ENCODE assay signal across 8 cellular contexts in genomic region chr16:19884611-19885455, GRCh38. TPM values are rescaled to one million over a fixed set of nuclear protein-coding genes. Genes with fewer than 3 reads are reported as not detected.
DNase-seq lines count a peak whose midpoint lies in the region; ATAC-seq and TF ChIP-seq lines count a peak whose summit lies in the region.

A gene with protein sequence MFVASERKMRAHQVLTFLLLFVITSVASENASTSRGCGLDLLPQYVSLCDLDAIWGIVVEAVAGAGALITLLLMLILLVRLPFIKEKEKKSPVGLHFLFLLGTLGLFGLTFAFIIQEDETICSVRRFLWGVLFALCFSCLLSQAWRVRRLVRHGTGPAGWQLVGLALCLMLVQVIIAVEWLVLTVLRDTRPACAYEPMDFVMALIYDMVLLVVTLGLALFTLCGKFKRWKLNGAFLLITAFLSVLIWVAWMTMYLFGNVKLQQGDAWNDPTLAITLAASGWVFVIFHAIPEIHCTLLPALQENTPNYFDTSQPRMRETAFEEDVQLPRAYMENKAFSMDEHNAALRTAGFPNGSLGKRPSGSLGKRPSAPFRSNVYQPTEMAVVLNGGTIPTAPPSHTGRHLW (minus strand): TSS chr16:19884848. CDS start chr16:19872845, 12,003 bp downstream.

- H3K4me3 ChIP-seq in astrocyte of the spinal cord (ENCODE audit: low read depth, low read length) (peak within 1 kb of the TSS; percentile 53), iPS DF 6.9 (ENCODE audit: low read length) (peak within 1 kb of the TSS; percentile 94), Karpas-422 (ENCODE audit: low read length) (no peak within 1 kb of the TSS)

- no peaks in the 10 kb centered on the region for H3K36me3 Mint-ChIP-seq in T-helper 1 cell treated with Interleukin-12 subunit alpha and Interleukin-12 subunit beta and Interleukin-4 antibody, amounts not matched to agents 30 μg/mL and 1 μg/mL, for 36 hours (ENCODE audit: low read depth)

- in situ Hi-C loops in astrocyte of the spinal cord (cut with HindIII; ENCODE audit: low sequenced_read_pairs), result no loop called here

- H2AFZ ChIP-seq in Karpas-422 (ENCODE audit: low read length), result no peak within 1 kb of the TSS

- POLR2A ChIA-PET in HEK293T (lab: Yijun Ruan, JAX), result interaction anchor here (1.2 to 1.7 kb wide), 3 partner anchors 15 to 166 kb away, joined by 3 to 6 read pairs (median 4); partner anchors contain the start of genes IQCK and KNOP1

- H3K9me3 Mint-ChIP-seq in T-helper 1 cell treated with Interleukin-12 subunit alpha and Interleukin-12 subunit beta and Interleukin-4 antibody, amounts not matched to agents 30 μg/mL and 1 μg/mL, for 36 hours, result no peaks in the 10 kb centered on the region

- H3K4me1 ChIP-seq in iPS DF 6.9 (ENCODE audit: control insufficient read depth, insufficient read depth, low read length), result peaks cover 7% of the 10 kb centered on the region; the same call in 1 of the 2 replicates
- no peaks in the 10 kb centered on the region for H3K4me1 ChIP-seq in Karpas-422 (ENCODE audit: low read length)

- H3K27me3 Mint-ChIP-seq in T-helper 1 cell treated with Interleukin-12 subunit alpha and Interleukin-12 subunit beta and Interleukin-4 antibody, amounts not matched to agents 30 μg/mL and 1 μg/mL, for 36 hours (ENCODE audit: low read depth), result peaks cover 51% of the 10 kb centered on the region

- H3K9ac ChIP-seq in Karpas-422 (ENCODE audit: low read length), result no peak within 1 kb of the TSS

- H3K27me3 ChIP-seq in iPS DF 6.9 (ENCODE audit: control insufficient read depth, insufficient read depth, low read length) (no peaks in the 10 kb centered on the region), Karpas-422 (ENCODE audit: low read length) (no peaks in the 10 kb centered on the region)

- no peaks in the 10 kb centered on the region for H3K79me2 ChIP-seq in Karpas-422 (ENCODE audit: low read length)

- peak; percentile 87 for DNase-seq in AG08396 (ENCODE audit: low spot score)
- DNase-seq in HEK293T (ENCODE audit: extremely low spot score), result peak; percentile 77
- no peak for DNase-seq in astrocyte of the spinal cord (ENCODE audit: low read depth, low spot score)
- no peak for DNase-seq in iPS DF 6.9 (ENCODE audit: low read depth, low spot score)
- no peak for DNase-seq in renal cortical epithelial cell (ENCODE audit: low read depth)
- no peak for DNase-seq in Karpas-422

- H3K9me3 ChIP-seq in iPS DF 6.9 (ENCODE audit: control insufficient read depth, insufficient read depth, low read length) (no peaks in the 10 kb centered on the region), Karpas-422 (ENCODE audit: low read length) (no peaks in the 10 kb centered on the region)

- H3K4me1 Mint-ChIP-seq in T-helper 1 cell treated with Interleukin-12 subunit alpha and Interleukin-12 subunit beta and Interleukin-4 antibody, amounts not matched to agents 30 μg/mL and 1 μg/mL, for 36 hours (ENCODE audit: low read depth), result peaks cover 21% of the 10 kb centered on the region

- H3K27ac ChIP-seq in iPS DF 6.9 (ENCODE audit: low read length) (no peak within 1 kb of the TSS), Karpas-422 (ENCODE audit: low read length) (no peak within 1 kb of the TSS)

- no peaks in the 10 kb centered on the region for H3K9me2 ChIP-seq in Karpas-422 (replicated peaks; ENCODE audit: insufficient read depth, low read length)

- TF ChIP-seq CTCF in astrocyte of the spinal cord (IDR thresholded peaks at IDR 0.05; ENCODE audit: low read depth, low read length), result peak; percentile 10

- no peaks in the 10 kb centered on the region for H3K36me3 ChIP-seq in iPS DF 6.9 (ENCODE audit: control insufficient read depth, insufficient read depth, low read length)
- no peaks in the 10 kb centered on the region for H3K36me3 ChIP-seq in Karpas-422 (ENCODE audit: insufficient read depth, low read length)

- no CpG with 5 or more reads among the region's 85 CpGs for WGBS in iPS DF 6.9 (ENCODE audit: insufficient coverage, insufficient read length)

- no peak for ATAC-seq in GM21825 (IDR thresholded peaks at IDR 0.05; ENCODE audit: unreplicated experiment)

- H3K4me3 Mint-ChIP-seq in T-helper 1 cell treated with Interleukin-12 subunit alpha and Interleukin-12 subunit beta and Interleukin-4 antibody, amounts not matched to agents 30 μg/mL and 1 μg/mL, for 36 hours, result peak within 1 kb of the TSS; percentile 89

- CTCF ChIA-PET in HEK293T (lab: Yijun Ruan, JAX), result interaction anchor here (0.5 to 1.4 kb wide), 3 partner anchors 283 to 289 kb away, joined by 3 to 5 read pairs (median 4); no protein-coding TSS in a partner anchor

- no peak within 1 kb of the TSS for H3K27ac Mint-ChIP-seq in T-helper 1 cell treated with Interleukin-12 subunit alpha and Interleukin-12 subunit beta and Interleukin-4 antibody, amounts not matched to agents 30 μg/mL and 1 μg/mL, for 36 hours

- H3K4me2 ChIP-seq in Karpas-422 (ENCODE audit: low read depth, low read length, poor library complexity, severe bottlenecking), result no peak within 1 kb of the TSS

- H4K20me1 ChIP-seq in Karpas-422 (ENCODE audit: insufficient read depth, low read depth, low read length), result no peaks in the 10 kb centered on the region

TF ChIP-seq in HEK293T, 16 proteins besides CTCF, POLR2A, EP300 and RAD21:
- TF ChIP-seq SUZ12 (IDR thresholded peaks at IDR 0.05) (no peak), L3MBTL2 (conservative IDR thresholded peaks at IDR 0.05) (0 out of 2 replicates have a peak, but pooled peaks have one; percentile 31)

RNA-seq across cellular contexts. Expression of the gene that starts here (rescaled TPM):
- total RNA-seq in renal cortical epithelial cell, result 3.8 and 34.0 TPM in 2 replicates
- total RNA-seq in Karpas-422 (2014; rRNA removed; shearing (Covaris generic); ENCODE audit: low replicate concordance), result not detected in 2 replicates

Comparison
In these comparisons a context has a peak if more than half of its experiments do, and no peak if none do; other contexts are left out.
1. DNase-seq: peak in AG08396 (single experiment) and HEK293T (single experiment); none in astrocyte of the spinal cord (single experiment), iPS DF 6.9 (single experiment), renal cortical epithelial cell (single experiment) and Karpas-422 (single experiment).